ENCODE assay signal across 10 cellular contexts in the genomic region with DNA sequence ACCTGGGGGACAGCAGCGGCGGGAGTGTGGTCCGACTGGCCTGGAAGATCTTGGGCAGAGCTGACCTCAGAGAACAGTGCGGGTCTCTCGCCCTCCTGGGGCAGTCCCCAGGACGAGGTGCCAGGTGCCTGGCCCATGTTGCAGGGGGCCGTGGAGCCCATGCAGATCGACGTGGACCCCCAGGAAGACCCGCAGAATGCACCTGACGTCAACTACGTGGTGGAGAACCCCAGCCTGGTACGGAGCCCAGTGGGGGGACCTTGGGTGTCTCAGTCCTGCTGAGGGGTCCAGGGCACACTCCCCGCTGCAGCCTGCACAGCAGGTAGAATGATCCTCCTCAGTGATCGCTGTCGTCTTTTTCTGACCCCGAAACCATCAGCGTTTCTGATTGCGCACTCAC. TPM values are rescaled to one million over a fixed set of nuclear protein-coding genes. Genes with fewer than 3 reads are reported as not detected.
DNase-seq lines count a peak whose midpoint lies in the region; ATAC-seq, FAIRE-seq and TF ChIP-seq lines count a peak whose summit lies in the region.
"Had no signal": no experiment of that assay in that cellular context is flagged by ENCODE, and none has a peak within 500 bp of the region (broad histone marks: within the 10 kb centered on the region; RNA-seq: fewer than 3 reads in every experiment).

No MANE protein-coding gene starts in this region.

- no peaks in the 10 kb centered on the region for H3K9me3 ChIP-seq in left ventricle myocardium inferior (replicated peaks)

- peaks cover 70% of the 10 kb centered on the region for H3K36me3 ChIP-seq in left ventricle myocardium inferior

- peaks cover 54% of the 10 kb centered on the region for H3K36me3 Mint-ChIP-seq in activated T-cell treated with anti-CD3 and anti-CD28 coated beads, Interleukin-2, amount 50 U/mL, for 24 hours (ENCODE audit: low read depth)
- peaks cover 11% of the 10 kb centered on the region for H3K36me3 Mint-ChIP-seq in activated CD4-positive, alpha-beta memory T cell treated with anti-CD3 and anti-CD28 coated beads, Interleukin-2, amount 10 ng/mL, durations not matched to agents 7 days and 5 days (ENCODE audit: low read depth)
- H3K36me3 Mint-ChIP-seq in stimulated activated memory B cell treated with anti-CD40 and anti-IgM and Interleukin-4, amounts not matched to agents 10 μg/mL and 1 μg/mL and 100 μg/mL, for 72 hours = peaks cover 21% of the 10 kb centered on the region

- ATAC-seq in stimulated activated memory B cell treated with anti-CD40 and anti-IgM and Interleukin-4, amounts not matched to agents 10 μg/mL and 1 μg/mL and 100 μg/mL, for 72 hours = no peak
- no peak for ATAC-seq in sciatic nerve
- ATAC-seq: right cardiac atrium had no signal

- POLR2A ChIA-PET in activated CD4-positive, alpha-beta memory T cell treated with anti-CD3 and anti-CD28 coated beads, Interleukin-2, amount 10 ng/mL, durations not matched to agents 7 days and 5 days (lab: Charles Lee) = interaction anchor here (1.0 to 2.0 kb wide), 2 partner anchors 16 to 23 kb away, joined by 3 to 8 read pairs; a partner anchor contains a TSS

- no peak for FAIRE-seq in GM12891 (lab: Jason Lieb, UNC)

- H3K27me3 ChIP-seq in left ventricle myocardium inferior (ENCODE audit: low read depth) = no peaks in the 10 kb centered on the region

- H3K4me3 Mint-ChIP-seq in activated T-cell treated with anti-CD3 and anti-CD28 coated beads, Interleukin-2, amount 50 U/mL, for 24 hours = peak overlapping the region; percentile 89
- peak overlapping the region; percentile 72 for H3K4me3 Mint-ChIP-seq in activated CD4-positive, alpha-beta memory T cell treated with anti-CD3 and anti-CD28 coated beads, Interleukin-2, amount 10 ng/mL, durations not matched to agents 7 days and 5 days
- H3K4me3 Mint-ChIP-seq in stimulated activated memory B cell treated with anti-CD40 and anti-IgM and Interleukin-4, amounts not matched to agents 10 μg/mL and 1 μg/mL and 100 μg/mL, for 72 hours = peak overlapping the region; percentile 85

- DNase-seq in activated T-cell treated with anti-CD3 and anti-CD28 coated beads, Interleukin-2, amount 50 U/mL, for 24 hours = no peak
- no peak for DNase-seq in activated T-cell treated with anti-CD3 and anti-CD28 coated beads, Interleukin-2, amount 50 U/mL, for 1 hour
- DNase-seq in activated CD4-positive, alpha-beta memory T cell treated with anti-CD3 and anti-CD28 coated beads, Interleukin-2, amount 10 ng/mL, durations not matched to agents 7 days and 5 days = no peak
- no peak for DNase-seq in left ventricle myocardium inferior
- no peak for DNase-seq in sciatic nerve (ENCODE audit: low spot score)
- DNase-seq in GM12891 (ENCODE audit: insufficient read length, low spot score) = no peak
- no peak for DNase-seq in NCI-H2029 treated with DMSO at 0.1 percent for 48 hours (lab: John Stamatoyannopoulos, UW)
- DNase-seq: T1000 had no signal

- no peak overlapping the region for H3K27ac ChIP-seq in left ventricle myocardium inferior (replicated peaks)

- intact Hi-C loops in left ventricle myocardium inferior (cut with micrococcal nuclease) = no loop called here
- intact Hi-C loops in sciatic nerve (cut with DNase I) = no loop called here

- H3K4me3 ChIP-seq in left ventricle myocardium inferior = peak overlapping the region; percentile 91

- peaks cover 44% of the 10 kb centered on the region for H3K4me1 ChIP-seq in left ventricle myocardium inferior

- TF ChIP-seq CTCF in left ventricle myocardium inferior (IDR thresholded peaks at IDR 0.05; ENCODE audit: borderline replicate concordance) = no peak

- no peaks in the 10 kb centered on the region for H3K27me3 Mint-ChIP-seq in activated T-cell treated with anti-CD3 and anti-CD28 coated beads, Interleukin-2, amount 50 U/mL, for 24 hours
- H3K27me3 Mint-ChIP-seq in activated CD4-positive, alpha-beta memory T cell treated with anti-CD3 and anti-CD28 coated beads, Interleukin-2, amount 10 ng/mL, durations not matched to agents 7 days and 5 days = no peaks in the 10 kb centered on the region
- H3K27me3 Mint-ChIP-seq in stimulated activated memory B cell treated with anti-CD40 and anti-IgM and Interleukin-4, amounts not matched to agents 10 μg/mL and 1 μg/mL and 100 μg/mL, for 72 hours = no peaks in the 10 kb centered on the region

- TF ChIP-seq POLR2A in GM12891 (IDR thresholded peaks at IDR 0.05; ENCODE audit: low read depth, low read length) = no peak

- H3K9me3 Mint-ChIP-seq in activated T-cell treated with anti-CD3 and anti-CD28 coated beads, Interleukin-2, amount 50 U/mL, for 24 hours = no peaks in the 10 kb centered on the region
- no peaks in the 10 kb centered on the region for H3K9me3 Mint-ChIP-seq in activated CD4-positive, alpha-beta memory T cell treated with anti-CD3 and anti-CD28 coated beads, Interleukin-2, amount 10 ng/mL, durations not matched to agents 7 days and 5 days
- no peaks in the 10 kb centered on the region for H3K9me3 Mint-ChIP-seq in stimulated activated memory B cell treated with anti-CD40 and anti-IgM and Interleukin-4, amounts not matched to agents 10 μg/mL and 1 μg/mL and 100 μg/mL, for 72 hours

- H3K4me1 Mint-ChIP-seq in activated T-cell treated with anti-CD3 and anti-CD28 coated beads, Interleukin-2, amount 50 U/mL, for 24 hours (ENCODE audit: low read depth) = peaks cover 24% of the 10 kb centered on the region
- H3K4me1 Mint-ChIP-seq in activated CD4-positive, alpha-beta memory T cell treated with anti-CD3 and anti-CD28 coated beads, Interleukin-2, amount 10 ng/mL, durations not matched to agents 7 days and 5 days = peaks cover 25% of the 10 kb centered on the region
- peaks cover 19% of the 10 kb centered on the region for H3K4me1 Mint-ChIP-seq in stimulated activated memory B cell treated with anti-CD40 and anti-IgM and Interleukin-4, amounts not matched to agents 10 μg/mL and 1 μg/mL and 100 μg/mL, for 72 hours

- peak overlapping the region; percentile 77 for H3K27ac Mint-ChIP-seq in activated T-cell treated with anti-CD3 and anti-CD28 coated beads, Interleukin-2, amount 50 U/mL, for 24 hours
- no peak overlapping the region for H3K27ac Mint-ChIP-seq in activated CD4-positive, alpha-beta memory T cell treated with anti-CD3 and anti-CD28 coated beads, Interleukin-2, amount 10 ng/mL, durations not matched to agents 7 days and 5 days
- H3K27ac Mint-ChIP-seq in stimulated activated memory B cell treated with anti-CD40 and anti-IgM and Interleukin-4, amounts not matched to agents 10 μg/mL and 1 μg/mL and 100 μg/mL, for 72 hours = no peak overlapping the region

- CTCF ChIA-PET in activated CD4-positive, alpha-beta memory T cell treated with anti-CD3 and anti-CD28 coated beads, Interleukin-2, amount 10 ng/mL, durations not matched to agents 7 days and 5 days (lab: Charles Lee) = interaction anchor here (2.0 kb wide), 1 partner anchor 15 kb away, joined by 9 read pairs; a partner anchor contains a TSS

TF ChIP-seq in GM12891, 5 proteins besides CTCF, POLR2A, EP300 and RAD21:
- TF ChIP-seq POLR2AphosphoS5 (IDR thresholded peaks at IDR 0.05; ENCODE audit: low read depth, low read length) (no peak), POU2F2 (IDR thresholded peaks at IDR 0.05; ENCODE audit: low read depth, low read length) (no peak), PAX5 (IDR thresholded peaks at IDR 0.05; ENCODE audit: insufficient read depth, low read length, severe bottlenecking) (no peak)
TF ChIP-seq in GM12891: peak in this region for 0.

RNA-seq across cellular contexts. Expression of a gene that starts 1.4 kb away (rescaled TPM):
- 10 to 100 TPM; 69.0 to 75.6 TPM for total RNA-seq in activated CD4-positive, alpha-beta memory T cell treated with anti-CD3 and anti-CD28 coated beads, Interleukin-2, amount 10 ng/mL, durations not matched to agents 7 days and 5 days
- total RNA-seq in left ventricle myocardium inferior (85.9 TPM), sciatic nerve (68.2 TPM)
- polyA plus RNA-seq in GM12891 (2012; ENCODE audit: low read depth, missing spikeins) = 48.7 TPM

RNA-seq across cellular contexts. Expression of a gene that starts 1.5 kb away (rescaled TPM):
- 10 to 100 TPM; 26.3 to 28.4 TPM for total RNA-seq in activated CD4-positive, alpha-beta memory T cell treated with anti-CD3 and anti-CD28 coated beads, Interleukin-2, amount 10 ng/mL, durations not matched to agents 7 days and 5 days
- total RNA-seq in left ventricle myocardium inferior (21.1 TPM), sciatic nerve (42.4 TPM)
- 13.8 TPM for polyA plus RNA-seq in GM12891 (2012; ENCODE audit: low read depth, missing spikeins)

RNA-seq across cellular contexts. Expression of a gene that starts 12.5 kb away (rescaled TPM):
- total RNA-seq in activated CD4-positive, alpha-beta memory T cell treated with anti-CD3 and anti-CD28 coated beads, Interleukin-2, amount 10 ng/mL, durations not matched to agents 7 days and 5 days = 10 to 100 TPM; 98.8 to 99.3 TPM
- total RNA-seq in left ventricle myocardium inferior (64.6 TPM), sciatic nerve (57.1 TPM)
- polyA plus RNA-seq in GM12891 (2012; ENCODE audit: low read depth, missing spikeins) = 77.3 TPM

RNA-seq across cellular contexts. Expression of a gene that starts 15.6 kb away (rescaled TPM):
- total RNA-seq in activated CD4-positive, alpha-beta memory T cell treated with anti-CD3 and anti-CD28 coated beads, Interleukin-2, amount 10 ng/mL, durations not matched to agents 7 days and 5 days = 10 to 100 TPM; 93.9 to 95.2 TPM
- total RNA-seq in left ventricle myocardium inferior = 219 TPM
- total RNA-seq in sciatic nerve = 80.0 TPM
- 40.2 TPM for polyA plus RNA-seq in GM12891 (2012; ENCODE audit: low read depth, missing spikeins)

RNA-seq across cellular contexts. Expression of a gene that starts 21.7 kb away (rescaled TPM):
- 1 to 10 TPM; 7.9 to 8.1 TPM for total RNA-seq in activated CD4-positive, alpha-beta memory T cell treated with anti-CD3 and anti-CD28 coated beads, Interleukin-2, amount 10 ng/mL, durations not matched to agents 7 days and 5 days
- total RNA-seq in left ventricle myocardium inferior = 0.82 TPM
- total RNA-seq in sciatic nerve = 4.0 TPM
- 3.3 TPM for polyA plus RNA-seq in GM12891 (2012; ENCODE audit: low read depth, missing spikeins)
